8 cellular contexts compared by ENCODE assay signal in the genomic region with DNA sequence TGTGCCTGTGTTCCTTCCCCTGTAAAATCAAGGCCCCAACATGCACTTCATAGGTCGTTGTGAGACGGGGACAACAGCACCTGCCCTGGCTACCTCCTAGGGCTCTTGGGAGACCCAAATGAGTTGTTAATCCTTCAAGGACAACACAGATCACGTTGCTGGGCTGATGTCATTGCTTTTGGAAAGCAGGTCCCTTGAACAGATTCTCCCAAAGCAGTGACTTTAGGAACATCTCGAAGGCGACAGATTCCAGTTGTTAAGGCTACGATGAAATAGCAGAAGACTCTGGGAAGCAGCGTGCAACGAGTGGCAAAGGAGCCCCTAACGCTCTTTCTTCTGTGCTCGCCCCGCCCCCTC. TPM values are rescaled to one million over a fixed set of nuclear protein-coding genes. Genes with fewer than 3 reads are reported as not detected.
A peak's percentile ranks its signal among the peaks of the same experiment; 100 is the strongest.
DNase-seq lines count a peak whose midpoint lies in the region; ATAC-seq and TF ChIP-seq lines count a peak whose summit lies in the region.

No MANE protein-coding gene starts in this region.

- H3K27me3 Mint-ChIP-seq in T-cell: peaks cover 1 to 12% of the 10 kb centered on the region in 2 donors

- H3K27me3 ChIP-seq in upper lobe of right lung (no peaks in the 10 kb centered on the region), mesenchymal stem cell (ENCODE audit: control insufficient read depth in 1 of 2, insufficient read depth in 1 of 2, low read length in 2 of 2) (peaks cover 0 to 8% of the 10 kb centered on the region in 2 experiments)

- H4K91ac ChIP-seq in mesenchymal stem cell (ENCODE audit: low read length): no peak overlapping the region

- H3K9ac ChIP-seq in mesenchymal stem cell (ENCODE audit: low read length): no peak overlapping the region

- peak; percentile 5 for ATAC-seq in GM21619 (IDR thresholded peaks at IDR 0.05; ENCODE audit: unreplicated experiment)
- ATAC-seq in T-cell (replicated peaks in 1 of 4): peak in 2 of 4 experiments; percentile 4 to 7
- ATAC-seq in upper lobe of right lung: peak; percentile 5

- POLR2A ChIA-PET in T-cell (lab: Charles Lee): no interaction called here

- no peak overlapping the region for H2BK15ac ChIP-seq in mesenchymal stem cell (ENCODE audit: low read depth, poor library complexity, severe bottlenecking)

- peak overlapping the region; percentile 84 to 89 (median 87) for H3K4me3 Mint-ChIP-seq in T-cell

- H3K4me1 Mint-ChIP-seq in T-cell: peaks cover 21 to 31% (median 31%) of the 10 kb centered on the region in 3 donors

- H3K14ac ChIP-seq in mesenchymal stem cell (ENCODE audit: low read length in 2 of 2): no peak overlapping the region

- intact Hi-C loops in upper lobe of right lung (cut with DNase I): no loop called here

- no peak overlapping the region for H3K27ac Mint-ChIP-seq in T-cell

- no peak overlapping the region for H2BK5ac ChIP-seq in mesenchymal stem cell (ENCODE audit: low read depth, low read length, poor library complexity, severe bottlenecking)

- no peak overlapping the region for H4K8ac ChIP-seq in mesenchymal stem cell (ENCODE audit: low read length)

- H3K9me3 Mint-ChIP-seq in T-cell: peaks cover 0 to 3% (median 0%) of the 10 kb centered on the region in 3 donors

- no peak overlapping the region for H3K4ac ChIP-seq in mesenchymal stem cell (ENCODE audit: low read depth in 1 of 2, low read length in 2 of 2)

- no peak overlapping the region for H3K18ac ChIP-seq in mesenchymal stem cell (ENCODE audit: low read depth in 1 of 2, low read length in 2 of 2)

- no peaks in the 10 kb centered on the region for H3K79me1 ChIP-seq in mesenchymal stem cell (replicated peaks; ENCODE audit: low read length, poor library complexity, severe bottlenecking)

- H3K36me3 ChIP-seq in upper lobe of right lung (no peaks in the 10 kb centered on the region), mesenchymal stem cell (ENCODE audit: control insufficient read depth in 1 of 2, insufficient read depth in 2 of 2, low read depth in 1 of 2, low read length in 2 of 2) (no peaks in the 10 kb centered on the region)

- H2AFZ ChIP-seq in mesenchymal stem cell (ENCODE audit: low read depth, low read length): no peak overlapping the region

- no peak overlapping the region for H2BK120ac ChIP-seq in mesenchymal stem cell (ENCODE audit: low read depth, low read length)

- H2AK5ac ChIP-seq in mesenchymal stem cell (ENCODE audit: low read length, severe bottlenecking): no peak overlapping the region

- CTCF ChIA-PET in T-cell (lab: Charles Lee): interaction anchor here in 1 of 2 donors (0.7 to 1.2 kb wide), 2 partner anchors 27 to 518 kb away, joined by 3 to 4 read pairs; partner anchors contain the start of gene MAP1LC3B2

- no peak overlapping the region for H3K27ac ChIP-seq in upper lobe of right lung
- no peak overlapping the region for H3K27ac ChIP-seq in mesenchymal stem cell (ENCODE audit: low read length, poor library complexity, severe bottlenecking)

- peaks cover 13% of the 10 kb centered on the region for H3K4me1 ChIP-seq in upper lobe of right lung
- H3K4me1 ChIP-seq in mesenchymal stem cell (ENCODE audit: control insufficient read depth, insufficient read depth, low read depth, low read length): peaks cover 23% of the 10 kb centered on the region

- H3K36me3 Mint-ChIP-seq in T-cell: no peaks in the 10 kb centered on the region

- WGBS in mesenchymal stem cell: 7% methylated on average over 11 of the region's 11 CpGs

- H3K9me3 ChIP-seq in iPS-18c (ENCODE audit: control insufficient read depth, insufficient read depth, low read length): no peaks in the 10 kb centered on the region
- no peaks in the 10 kb centered on the region for H3K9me3 ChIP-seq in upper lobe of right lung
- H3K9me3 ChIP-seq in mesenchymal stem cell (ENCODE audit: control insufficient read depth, low read length): no peaks in the 10 kb centered on the region

- H3K23ac ChIP-seq in mesenchymal stem cell (ENCODE audit: low read length in 2 of 2): no peak overlapping the region

- H3K4me3 ChIP-seq in AG09309 (ENCODE audit: control insufficient read depth, low read depth, low read length): peak overlapping the region; percentile 63; the same call in 1 of the 2 replicates
- H3K4me3 ChIP-seq in iPS-18c (ENCODE audit: insufficient read depth, low read depth, low read length): peak overlapping the region; percentile 77; the same call in 1 of the 2 replicates
- H3K4me3 ChIP-seq in upper lobe of right lung: peak overlapping the region; percentile 56
- H3K4me3 ChIP-seq in mesenchymal stem cell (ENCODE audit: insufficient read depth in 1 of 2, low read depth in 1 of 2, low read length in 2 of 2): peak overlapping the region in 1 of 2 experiments; percentile 38

- TF ChIP-seq CTCF in AG09309 (IDR thresholded peaks at IDR 0.05; ENCODE audit: control insufficient read depth, insufficient read depth, low read depth, low read length, missing control alignments) (no peak), upper lobe of right lung (IDR thresholded peaks at IDR 0.05) (no peak)

- DNase-seq in AG09309 (ENCODE audit: low read depth) (no peak), T-cell (no peak), upper lobe of right lung (no peak), mesenchymal stem cell (no peak), NCI-H82 treated with DMSO at 0.1 percent for 48 hours (lab: John Stamatoyannopoulos, UW; ENCODE audit: unreplicated experiment) (no peak), medulla oblongata (ENCODE audit: extremely low spot score) (no peak)

- no peak overlapping the region for H2BK12ac ChIP-seq in mesenchymal stem cell (ENCODE audit: low read length in 2 of 2)

- no peak overlapping the region for H3K4me2 ChIP-seq in mesenchymal stem cell (ENCODE audit: low read length, poor library complexity, severe bottlenecking)

RNA-seq across cellular contexts. Expression of gene MAP1LC3B2, which starts 26.2 kb away (rescaled TPM):
- total RNA-seq in T-cell: 1 to 10 TPM in 4 of 5 donors, under 1 TPM in 1; 0.92 to 4.6 (median 1.4) TPM
- total RNA-seq in upper lobe of right lung: not detected
- polyA plus RNA-seq in mesenchymal stem cell (2013, experiment 1 of 2): 0.32 TPM
- 0.60 TPM for polyA plus RNA-seq in mesenchymal stem cell (2013, experiment 2 of 2)
